Comparison of ENCODE assay signal across 8 cellular contexts in the genomic region with DNA sequence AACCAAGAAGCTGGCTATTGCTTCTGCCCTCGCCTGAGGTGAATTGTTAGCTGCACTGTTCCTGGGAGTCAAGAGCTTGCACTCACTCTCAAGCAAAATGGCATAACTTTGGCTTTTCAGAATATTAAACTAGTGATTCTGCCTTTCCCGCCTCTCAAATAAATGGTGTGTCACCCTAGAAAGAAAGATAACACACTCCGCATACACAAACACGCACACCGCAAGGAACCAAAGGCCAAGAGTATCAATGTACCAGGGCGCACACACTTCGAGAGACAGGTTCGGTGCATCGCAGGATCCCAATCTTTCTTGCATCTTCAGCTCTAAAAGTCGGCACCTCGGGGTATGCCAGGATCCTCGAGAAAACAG. TPM values are rescaled to one million over a fixed set of nuclear protein-coding genes. Genes with fewer than 3 reads are reported as not detected.
DNase-seq lines count a peak whose midpoint lies in the region; ATAC-seq, FAIRE-seq and TF ChIP-seq lines count a peak whose summit lies in the region.

No MANE protein-coding gene starts in this region.

- H2BK120ac ChIP-seq in H1 (replicated peaks; ENCODE audit: low read depth, low read length) = no peak overlapping the region

- H2BK5ac ChIP-seq in H1 (ENCODE audit: low read depth, low read length) = no peak overlapping the region

- no peak overlapping the region for H4K8ac ChIP-seq in H1 (ENCODE audit: extremely low read depth, insufficient read depth, low read length)

- no peak overlapping the region for H3K4ac ChIP-seq in H1 (replicated peaks; ENCODE audit: insufficient read length, low read depth, low read length)

- DNase-seq in Ammon's horn (ENCODE audit: low spot score) (peak; percentile 41), RPMI8226 (peak; percentile 50), H1 (ENCODE audit: low read depth in 1 of 2, low spot score in 2 of 2) (no peak), GM12891 (ENCODE audit: insufficient read length, low spot score) (no peak), GM19239 (ENCODE audit: insufficient read length, low spot score) (no peak)

- H3K9ac ChIP-seq in H1 (replicated peaks in 1 of 4; ENCODE audit: extremely low read depth in 1 of 4, low read depth in 3 of 4, low read length in 3 of 4) = peak overlapping the region in 3 of 4 experiments; percentile 63 to 90 (median 86); a peak in 6 of 7 replicates
- H3K9ac ChIP-seq in mucosa of rectum (ENCODE audit: low read depth in 1 of 2, low read length in 2 of 2) = peak overlapping the region; percentile 78 to 94

- H3K4me2 ChIP-seq in H1 (ENCODE audit: insufficient read depth in 1 of 2, low read depth in 2 of 2, low read length in 2 of 2) = peak overlapping the region; percentile 85 to 93

- H3K4me1 ChIP-seq in H1 (replicated peaks in 1 of 4; ENCODE audit: control insufficient read depth in 3 of 4, insufficient read depth in 4 of 4, low read length in 3 of 4) (peaks cover 0 to 3% (median under 1%) of the 10 kb centered on the region in 4 experiments; a peak in 3 of 7 replicates), mucosa of rectum (ENCODE audit: control insufficient read depth in 2 of 2, insufficient read depth in 2 of 2, low read length in 2 of 2) (peaks cover 10 to 13% of the 10 kb centered on the region in 2 donors)

- no peaks in the 10 kb centered on the region for H3K79me1 ChIP-seq in H1 (ENCODE audit: low read depth, low read length)

- H2AK5ac ChIP-seq in H1 (ENCODE audit: low read depth, low read length) = no peak overlapping the region

- TF ChIP-seq EP300 in H1 (IDR thresholded peaks at IDR 0.05; ENCODE audit: borderline replicate concordance in 1 of 2, low read depth in 2 of 2, low read length in 2 of 2) = no peak

- no peaks in the 10 kb centered on the region for H3K27me3 ChIP-seq in H1 (replicated peaks in 1 of 4; ENCODE audit: control insufficient read depth in 3 of 4, extremely low read depth in 1 of 4, insufficient read depth in 3 of 4, low read length in 3 of 4)
- H3K27me3 ChIP-seq in mucosa of rectum (ENCODE audit: control insufficient read depth in 2 of 2, insufficient read depth in 2 of 2, low read length in 2 of 2) = no peaks in the 10 kb centered on the region

- POLR2A ChIA-PET in H1 (lab: Charles Lee; ENCODE audit: partially characterized antibody) = interaction anchor here (0.7 to 3.4 kb wide), 13 partner anchors 9 to 88 kb away, joined by 3 to 30 read pairs (median 4); partner anchors contain the start of genes CDC14A and DBT

- H3K23me2 ChIP-seq in H1 (ENCODE audit: low read depth, low read length) = no peaks in the 10 kb centered on the region

- TF ChIP-seq POLR2A in H1 (IDR thresholded peaks at IDR 0.05; ENCODE audit: control extremely low read depth in 1 of 2, low read depth in 2 of 2, low read length in 2 of 2) (no peak), GM12891 (IDR thresholded peaks at IDR 0.05; ENCODE audit: low read depth, low read length) (no peak)

- H3K36me3 ChIP-seq in H1 (ENCODE audit: control insufficient read depth in 2 of 4, insufficient read depth in 4 of 4, low read length in 3 of 4) (peaks cover 4 to 27% (median 15%) of the 10 kb centered on the region in 4 experiments; a peak in 5 of 8 replicates), mucosa of rectum (ENCODE audit: control insufficient read depth in 2 of 2, insufficient read depth in 2 of 2, low read length in 2 of 2) (peaks cover 8 to 13% of the 10 kb centered on the region in 2 donors)

- no peak overlapping the region for H3K56ac ChIP-seq in H1 (replicated peaks; ENCODE audit: insufficient read length, low read depth, low read length)

- H4K91ac ChIP-seq in H1 (replicated peaks; ENCODE audit: insufficient read length, low read length) = no peak overlapping the region

- no peak for TF ChIP-seq RAD21 in H1 (IDR thresholded peaks at IDR 0.05 in 1 of 2, conservative IDR thresholded peaks at IDR 0.05 in 1 of 2; ENCODE audit: low read depth in 2 of 2, low read length in 2 of 2)

- peak overlapping the region; percentile 68; the same call in 1 of the 2 replicates for H3K18ac ChIP-seq in H1 (ENCODE audit: extremely low read depth, low read length)

- peaks cover 0 to 19% of the 10 kb centered on the region in 2 experiments; a peak in 2 of 4 replicates for H3K79me2 ChIP-seq in H1 (ENCODE audit: control insufficient read depth in 1 of 2, insufficient read depth in 2 of 2, low read length in 2 of 2)

- H4K20me1 ChIP-seq in H1 (replicated peaks in 1 of 2; ENCODE audit: control insufficient read depth in 1 of 2, insufficient read depth in 2 of 2, low read length in 2 of 2) = no peaks in the 10 kb centered on the region

- TF ChIP-seq CTCF in H1 (IDR thresholded peaks at IDR 0.05; ENCODE audit: control extremely low read depth in 1 of 3, insufficient read depth in 1 of 3, low read depth in 1 of 3, low read length in 3 of 3) = no peak

- H2BK20ac ChIP-seq in H1 (ENCODE audit: low read length) = no peak overlapping the region

- ATAC-seq in GM18520 (IDR thresholded peaks at IDR 0.05; ENCODE audit: unreplicated experiment) (peak; percentile 8), HG03039 (IDR thresholded peaks at IDR 0.05; ENCODE audit: unreplicated experiment) (peak; percentile 24)

- H3K23ac ChIP-seq in H1 (ENCODE audit: insufficient read length) = no peak overlapping the region

- H3K4me3 ChIP-seq in H1 (ENCODE audit: extremely low read depth in 1 of 4, insufficient read depth in 2 of 4, low read depth in 3 of 4, low read length in 4 of 4) (peak overlapping the region; percentile 83 to 93 (median 90)), mucosa of rectum (ENCODE audit: low read length in 2 of 2) (peak overlapping the region; percentile 90 to 97)

- H3K9me3 ChIP-seq in H1 (ENCODE audit: insufficient read depth in 2 of 2, low read depth in 1 of 2, low read length in 1 of 2) = no peaks in the 10 kb centered on the region
- no peaks in the 10 kb centered on the region for H3K9me3 ChIP-seq in mucosa of rectum (ENCODE audit: control insufficient read depth in 2 of 2, low read length in 2 of 2)

- CTCF ChIA-PET in H1 (lab: Charles Lee; ENCODE audit: partially characterized antibody) = interaction anchor here (0.7 to 2.3 kb wide), 11 partner anchors 9 to 198 kb away, joined by 3 to 17 read pairs (median 6); no protein-coding TSS in a partner anchor

- H2BK12ac ChIP-seq in H1 (ENCODE audit: low read depth, low read length) = no peak overlapping the region

- H3K27ac ChIP-seq in H1 (ENCODE audit: low read depth, low read length) = no peak overlapping the region
- peak overlapping the region; percentile 91 to 92 for H3K27ac ChIP-seq in mucosa of rectum (ENCODE audit: low read depth in 2 of 2, low read length in 2 of 2)

- no peak for FAIRE-seq in H1 (lab: Jason Lieb, UNC)
- no peak for FAIRE-seq in GM12891 (lab: Jason Lieb, UNC)
- no peak for FAIRE-seq in GM19239 (lab: Jason Lieb, UNC)

- H4K5ac ChIP-seq in H1 (ENCODE audit: insufficient read length, low read depth, low read length) = no peak overlapping the region

- H3K14ac ChIP-seq in H1 (ENCODE audit: insufficient read length) = no peak overlapping the region

- no peak overlapping the region for H2BK15ac ChIP-seq in H1 (ENCODE audit: low read length)

- WGBS in H1 (ENCODE audit: extremely low coverage in 1 of 2, insufficient coverage in 1 of 2, insufficient read length in 1 of 2, insufficient replicate concordance in 2 of 2, low coverage in 1 of 2, low lambda C conversion rate in 2 of 2, missing lambda C conversion rate in 1 of 2), 2 experiments = 13% methylated on average over 12 of the region's 12 CpGs; no CpG with 5 or more reads in 1 of the 2 experiments

- peak overlapping the region; percentile 97 for H2AFZ ChIP-seq in H1 (ENCODE audit: low read length)

TF ChIP-seq in H1, 55 proteins besides CTCF, POLR2A, EP300 and RAD21:
- no peak for TF ChIP-seq SIX5 (IDR thresholded peaks at IDR 0.05; ENCODE audit: low read depth, low read length)

TF ChIP-seq in GM12891, 5 proteins besides CTCF, POLR2A, EP300 and RAD21:
- TF ChIP-seq SPI1 (IDR thresholded peaks at IDR 0.05; ENCODE audit: low read depth, low read length) (no peak), PAX5 (IDR thresholded peaks at IDR 0.05; ENCODE audit: insufficient read depth, low read length, severe bottlenecking) (no peak), TAF1 (IDR thresholded peaks at IDR 0.05; ENCODE audit: low read depth, low read length) (no peak), POLR2AphosphoS5 (IDR thresholded peaks at IDR 0.05; ENCODE audit: low read depth, low read length) (no peak), POU2F2 (IDR thresholded peaks at IDR 0.05; ENCODE audit: low read depth, low read length) (no peak)
TF ChIP-seq in GM12891: peak in this region for 0.

RNA-seq across cellular contexts. Expression of gene RTCA, which starts 0.5 kb away (rescaled TPM):
- 31.6 and 31.8 TPM in 2 replicates for total RNA-seq in H1 (2021; fragmentation: NEBNext Ultra II Directional; extraction: Animal tissue kit (Norgen Biotek cat#: 25700))
- polyA plus RNA-seq in H1 (2011; rRNA removed) = 10.7 and 13.8 TPM in 2 replicates
- 18.4 TPM for polyA plus RNA-seq in H1 (2011; cell fraction: cytosol; rRNA removed)
- polyA plus RNA-seq in H1 (2011; cell fraction: nucleus; rRNA removed) = 18.5 TPM
- polyA plus RNA-seq in H1 (2012, experiment 1 of 2) = 19.4 to 28.4 TPM (median 23.4 TPM) in 4 replicates
- 3.7 TPM for polyA plus RNA-seq in H1 (2012, experiment 2 of 2)
- 21.3 TPM for polyA plus RNA-seq in H1 (2013, experiment 1 of 2)
- polyA plus RNA-seq in H1 (2013, experiment 2 of 2) = 20.9 TPM
- polyA minus RNA-seq in H1 (2011; rRNA and poly(A)+ RNA removed) = 11.0 and 14.6 TPM in 2 replicates
- 7.4 TPM for polyA minus RNA-seq in H1 (2011; cell fraction: cytosol; rRNA and poly(A)+ RNA removed)
- polyA minus RNA-seq in H1 (2011; cell fraction: nucleus; rRNA and poly(A)+ RNA removed) = 30.4 TPM
- polyA plus RNA-seq in GM12891 (2012; ENCODE audit: low read depth, missing spikeins) = 27.5 TPM

RNA-seq across cellular contexts. Expression of gene DBT, which starts 15.9 kb away (rescaled TPM):
- 24.6 and 25.4 TPM in 2 replicates for total RNA-seq in H1 (2021; fragmentation: NEBNext Ultra II Directional; extraction: Animal tissue kit (Norgen Biotek cat#: 25700))
- polyA plus RNA-seq in H1 (2011; rRNA removed) = 2.1 and 3.3 TPM in 2 replicates
- 5.3 TPM for polyA plus RNA-seq in H1 (2011; cell fraction: cytosol; rRNA removed)
- polyA plus RNA-seq in H1 (2011; cell fraction: nucleus; rRNA removed) = 3.2 TPM
- polyA plus RNA-seq in H1 (2012, experiment 1 of 2) = 8.3 to 20.3 TPM (median 10.4 TPM) in 4 replicates
- polyA plus RNA-seq in H1 (2012, experiment 2 of 2) = 0.39 TPM
- 9.2 TPM for polyA plus RNA-seq in H1 (2013, experiment 1 of 2)
- polyA plus RNA-seq in H1 (2013, experiment 2 of 2) = 9.4 TPM
- 9.0 and 14.6 TPM in 2 replicates for polyA minus RNA-seq in H1 (2011; rRNA and poly(A)+ RNA removed)
- polyA minus RNA-seq in H1 (2011; cell fraction: cytosol; rRNA and poly(A)+ RNA removed) = 4.6 TPM
- polyA minus RNA-seq in H1 (2011; cell fraction: nucleus; rRNA and poly(A)+ RNA removed) = 19.8 TPM
- 4.4 TPM for polyA plus RNA-seq in GM12891 (2012; ENCODE audit: low read depth, missing spikeins)

Comparison
In these comparisons a context has a peak if more than half of its experiments do, and no peak if none do; other contexts are left out.
1. DNase-seq: peak in Ammon's horn (single experiment) and RPMI8226 (single experiment); none in H1 (0 of 2), GM12891 (single experiment) and GM19239 (single experiment).